In the genomic region with DNA sequence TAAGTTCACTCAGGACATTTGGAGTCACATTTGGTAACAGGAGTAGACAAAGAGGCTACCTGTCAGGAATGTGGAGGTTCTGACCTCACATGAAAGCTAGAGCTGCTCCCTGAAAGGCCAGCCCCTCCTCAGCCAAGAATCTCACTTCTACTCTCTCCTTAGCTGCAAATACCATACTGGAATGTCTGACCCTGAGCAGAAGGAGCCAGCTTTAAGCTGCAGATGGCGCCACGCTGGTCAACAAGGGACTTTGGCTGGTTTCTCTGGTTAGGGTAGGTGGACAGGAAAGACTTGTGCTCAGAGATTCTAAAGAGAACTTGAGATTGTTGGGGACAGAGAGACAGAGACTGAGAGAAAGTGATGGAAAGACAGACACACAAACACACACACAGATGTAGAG, we compare ENCODE assay signal across 1 cellular context.
TF ChIP-seq lines count a peak whose summit lies in the region.

No MANE protein-coding gene starts in this region.

TF ChIP-seq in H1, 55 proteins besides CTCF, POLR2A, EP300 and RAD21 (continued from another document):
- TF ChIP-seq, protein P1, sequence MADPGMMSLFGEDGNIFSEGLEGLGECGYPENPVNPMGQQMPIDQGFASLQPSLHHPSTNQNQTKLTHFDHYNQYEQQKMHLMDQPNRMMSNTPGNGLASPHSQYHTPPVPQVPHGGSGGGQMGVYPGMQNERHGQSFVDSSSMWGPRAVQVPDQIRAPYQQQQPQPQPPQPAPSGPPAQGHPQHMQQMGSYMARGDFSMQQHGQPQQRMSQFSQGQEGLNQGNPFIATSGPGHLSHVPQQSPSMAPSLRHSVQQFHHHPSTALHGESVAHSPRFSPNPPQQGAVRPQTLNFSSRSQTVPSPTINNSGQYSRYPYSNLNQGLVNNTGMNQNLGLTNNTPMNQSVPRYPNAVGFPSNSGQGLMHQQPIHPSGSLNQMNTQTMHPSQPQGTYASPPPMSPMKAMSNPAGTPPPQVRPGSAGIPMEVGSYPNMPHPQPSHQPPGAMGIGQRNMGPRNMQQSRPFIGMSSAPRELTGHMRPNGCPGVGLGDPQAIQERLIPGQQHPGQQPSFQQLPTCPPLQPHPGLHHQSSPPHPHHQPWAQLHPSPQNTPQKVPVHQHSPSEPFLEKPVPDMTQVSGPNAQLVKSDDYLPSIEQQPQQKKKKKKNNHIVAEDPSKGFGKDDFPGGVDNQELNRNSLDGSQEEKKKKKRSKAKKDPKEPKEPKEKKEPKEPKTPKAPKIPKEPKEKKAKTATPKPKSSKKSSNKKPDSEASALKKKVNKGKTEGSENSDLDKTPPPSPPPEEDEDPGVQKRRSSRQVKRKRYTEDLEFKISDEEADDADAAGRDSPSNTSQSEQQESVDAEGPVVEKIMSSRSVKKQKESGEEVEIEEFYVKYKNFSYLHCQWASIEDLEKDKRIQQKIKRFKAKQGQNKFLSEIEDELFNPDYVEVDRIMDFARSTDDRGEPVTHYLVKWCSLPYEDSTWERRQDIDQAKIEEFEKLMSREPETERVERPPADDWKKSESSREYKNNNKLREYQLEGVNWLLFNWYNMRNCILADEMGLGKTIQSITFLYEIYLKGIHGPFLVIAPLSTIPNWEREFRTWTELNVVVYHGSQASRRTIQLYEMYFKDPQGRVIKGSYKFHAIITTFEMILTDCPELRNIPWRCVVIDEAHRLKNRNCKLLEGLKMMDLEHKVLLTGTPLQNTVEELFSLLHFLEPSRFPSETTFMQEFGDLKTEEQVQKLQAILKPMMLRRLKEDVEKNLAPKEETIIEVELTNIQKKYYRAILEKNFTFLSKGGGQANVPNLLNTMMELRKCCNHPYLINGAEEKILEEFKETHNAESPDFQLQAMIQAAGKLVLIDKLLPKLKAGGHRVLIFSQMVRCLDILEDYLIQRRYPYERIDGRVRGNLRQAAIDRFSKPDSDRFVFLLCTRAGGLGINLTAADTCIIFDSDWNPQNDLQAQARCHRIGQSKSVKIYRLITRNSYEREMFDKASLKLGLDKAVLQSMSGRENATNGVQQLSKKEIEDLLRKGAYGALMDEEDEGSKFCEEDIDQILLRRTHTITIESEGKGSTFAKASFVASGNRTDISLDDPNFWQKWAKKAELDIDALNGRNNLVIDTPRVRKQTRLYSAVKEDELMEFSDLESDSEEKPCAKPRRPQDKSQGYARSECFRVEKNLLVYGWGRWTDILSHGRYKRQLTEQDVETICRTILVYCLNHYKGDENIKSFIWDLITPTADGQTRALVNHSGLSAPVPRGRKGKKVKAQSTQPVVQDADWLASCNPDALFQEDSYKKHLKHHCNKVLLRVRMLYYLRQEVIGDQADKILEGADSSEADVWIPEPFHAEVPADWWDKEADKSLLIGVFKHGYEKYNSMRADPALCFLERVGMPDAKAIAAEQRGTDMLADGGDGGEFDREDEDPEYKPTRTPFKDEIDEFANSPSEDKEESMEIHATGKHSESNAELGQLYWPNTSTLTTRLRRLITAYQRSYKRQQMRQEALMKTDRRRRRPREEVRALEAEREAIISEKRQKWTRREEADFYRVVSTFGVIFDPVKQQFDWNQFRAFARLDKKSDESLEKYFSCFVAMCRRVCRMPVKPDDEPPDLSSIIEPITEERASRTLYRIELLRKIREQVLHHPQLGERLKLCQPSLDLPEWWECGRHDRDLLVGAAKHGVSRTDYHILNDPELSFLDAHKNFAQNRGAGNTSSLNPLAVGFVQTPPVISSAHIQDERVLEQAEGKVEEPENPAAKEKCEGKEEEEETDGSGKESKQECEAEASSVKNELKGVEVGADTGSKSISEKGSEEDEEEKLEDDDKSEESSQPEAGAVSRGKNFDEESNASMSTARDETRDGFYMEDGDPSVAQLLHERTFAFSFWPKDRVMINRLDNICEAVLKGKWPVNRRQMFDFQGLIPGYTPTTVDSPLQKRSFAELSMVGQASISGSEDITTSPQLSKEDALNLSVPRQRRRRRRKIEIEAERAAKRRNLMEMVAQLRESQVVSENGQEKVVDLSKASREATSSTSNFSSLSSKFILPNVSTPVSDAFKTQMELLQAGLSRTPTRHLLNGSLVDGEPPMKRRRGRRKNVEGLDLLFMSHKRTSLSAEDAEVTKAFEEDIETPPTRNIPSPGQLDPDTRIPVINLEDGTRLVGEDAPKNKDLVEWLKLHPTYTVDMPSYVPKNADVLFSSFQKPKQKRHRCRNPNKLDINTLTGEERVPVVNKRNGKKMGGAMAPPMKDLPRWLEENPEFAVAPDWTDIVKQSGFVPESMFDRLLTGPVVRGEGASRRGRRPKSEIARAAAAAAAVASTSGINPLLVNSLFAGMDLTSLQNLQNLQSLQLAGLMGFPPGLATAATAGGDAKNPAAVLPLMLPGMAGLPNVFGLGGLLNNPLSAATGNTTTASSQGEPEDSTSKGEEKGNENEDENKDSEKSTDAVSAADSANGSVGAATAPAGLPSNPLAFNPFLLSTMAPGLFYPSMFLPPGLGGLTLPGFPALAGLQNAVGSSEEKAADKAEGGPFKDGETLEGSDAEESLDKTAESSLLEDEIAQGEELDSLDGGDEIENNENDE (IDR thresholded peaks at IDR 0.05; ENCODE audit: insufficient replicate concordance, low read length), result no peak
- TF ChIP-seq, protein P2, sequence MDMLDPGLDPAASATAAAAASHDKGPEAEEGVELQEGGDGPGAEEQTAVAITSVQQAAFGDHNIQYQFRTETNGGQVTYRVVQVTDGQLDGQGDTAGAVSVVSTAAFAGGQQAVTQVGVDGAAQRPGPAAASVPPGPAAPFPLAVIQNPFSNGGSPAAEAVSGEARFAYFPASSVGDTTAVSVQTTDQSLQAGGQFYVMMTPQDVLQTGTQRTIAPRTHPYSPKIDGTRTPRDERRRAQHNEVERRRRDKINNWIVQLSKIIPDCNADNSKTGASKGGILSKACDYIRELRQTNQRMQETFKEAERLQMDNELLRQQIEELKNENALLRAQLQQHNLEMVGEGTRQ (IDR thresholded peaks at IDR 0.05; ENCODE audit: low read length), result no peak
- TF ChIP-seq EZH2 (IDR thresholded peaks at IDR 0.05; ENCODE audit: low read depth, low read length, severe bottlenecking) (no peak), NRF1 (IDR thresholded peaks at IDR 0.05; ENCODE audit: low read depth, low read length) (no peak), MAFK (IDR thresholded peaks at IDR 0.05; ENCODE audit: low read depth, low read length) (no peak), FOSL1 (IDR thresholded peaks at IDR 0.05; ENCODE audit: insufficient read depth, low read depth, low read length) (no peak), TEAD4 (IDR thresholded peaks at IDR 0.05; ENCODE audit: low read depth, low read length) (peak; percentile 80)
